10 cellular contexts compared by ENCODE assay signal in the genomic region with DNA sequence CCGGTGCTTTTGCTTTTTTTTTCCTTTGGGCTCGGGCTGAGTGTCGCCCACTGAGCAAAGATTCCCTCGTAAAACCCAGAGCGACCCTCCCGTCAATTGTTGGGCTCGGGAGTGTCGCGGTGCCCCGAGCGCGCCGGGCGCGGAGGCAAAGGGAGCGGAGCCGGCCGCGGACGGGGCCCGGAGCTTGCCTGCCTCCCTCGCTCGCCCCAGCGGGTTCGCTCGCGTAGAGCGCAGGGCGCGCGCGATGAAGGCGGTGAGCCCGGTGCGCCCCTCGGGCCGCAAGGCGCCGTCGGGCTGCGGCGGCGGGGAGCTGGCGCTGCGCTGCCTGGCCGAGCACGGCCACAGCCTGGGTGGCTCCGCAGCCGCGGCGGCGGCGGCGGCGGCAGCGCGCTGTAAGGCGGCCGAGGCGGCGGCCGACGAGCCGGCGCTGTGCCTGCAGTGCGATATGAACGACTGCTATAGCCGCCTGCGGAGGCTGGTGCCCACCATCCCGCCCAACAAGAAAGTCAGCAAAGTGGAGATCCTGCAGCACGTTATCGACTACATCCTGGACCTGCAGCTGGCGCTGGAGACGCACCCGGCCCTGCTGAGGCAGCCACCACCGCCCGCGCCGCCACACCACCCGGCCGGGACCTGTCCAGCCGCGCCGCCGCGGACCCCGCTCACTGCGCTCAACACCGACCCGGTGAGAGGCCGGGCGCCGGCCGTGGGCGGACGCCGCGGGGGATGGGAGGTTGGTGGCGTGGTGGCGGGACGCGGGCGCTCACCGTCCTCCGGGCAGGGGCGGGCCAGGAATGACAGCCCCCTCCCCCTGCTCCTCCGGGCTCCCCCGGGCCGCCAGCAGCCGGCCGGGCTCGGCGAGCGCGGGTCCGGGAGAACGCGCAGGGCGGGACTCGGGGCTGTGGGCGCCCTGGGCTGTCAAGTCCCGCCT. TPM values are rescaled to one million over a fixed set of nuclear protein-coding genes. Genes with fewer than 3 reads are reported as not detected.
DNase-seq lines count a peak whose midpoint lies in the region; ATAC-seq, FAIRE-seq and TF ChIP-seq lines count a peak whose summit lies in the region.
"Had no signal": no experiment of that assay in that cellular context is flagged by ENCODE, and none has a peak within 500 bp of the region (broad histone marks: within the 10 kb centered on the region; RNA-seq: fewer than 3 reads in every experiment).

No MANE protein-coding gene starts in this region.

- H3K27ac ChIP-seq in trophoblast cell (ENCODE audit: low read depth, low read length): peak overlapping the region; percentile 91
- no peak overlapping the region for H3K27ac ChIP-seq in naive thymus-derived CD4-positive, alpha-beta T cell (ENCODE audit: low read depth, low read length)
- H3K27ac ChIP-seq: KMS-11 had no signal

- H2BK12ac ChIP-seq in trophoblast cell (ENCODE audit: low read length): peak overlapping the region; percentile 32

- H3K4me2 ChIP-seq in trophoblast cell (ENCODE audit: low read length): peak overlapping the region; percentile 86
- H3K4me2 ChIP-seq: KMS-11 had no signal

- peak overlapping the region; percentile 93 for H3K4ac ChIP-seq in trophoblast cell (ENCODE audit: low read depth, low read length)

- no peak overlapping the region for H3K27ac Mint-ChIP-seq in naive thymus-derived CD4-positive, alpha-beta T cell

- peak overlapping the region; percentile 70 for H3K18ac ChIP-seq in trophoblast cell (ENCODE audit: low read length)

- H3K23ac ChIP-seq in trophoblast cell (ENCODE audit: low read length): no peak overlapping the region

- H3K4me3 ChIP-seq in trophoblast cell (ENCODE audit: low read depth, low read length): peak overlapping the region; percentile 98
- H3K4me3 ChIP-seq in naive thymus-derived CD4-positive, alpha-beta T cell (ENCODE audit: low read length): no peak overlapping the region

- peak; percentile 27 for DNase-seq in GM13976 (ENCODE audit: low spot score)
- DNase-seq in RCC 7860 (ENCODE audit: low spot score): peak; percentile 11
- peak; percentile 9 for DNase-seq in germinal center (ENCODE audit: low spot score)
- DNase-seq in trophoblast cell: peak; percentile 44 to 63
- no peak for DNase-seq in naive thymus-derived CD4-positive, alpha-beta T cell
- DNase-seq in DMS153 treated with DMSO at 0.1 percent for 48 hours (lab: John Stamatoyannopoulos, UW; ENCODE audit: unreplicated experiment): no peak
- DNase-seq in NCI-H1930 (lab: John Stamatoyannopoulos, UW): no peak

- peaks cover 21% of the 10 kb centered on the region for H3K79me1 ChIP-seq in trophoblast cell (ENCODE audit: low read length)

- peak overlapping the region; percentile 37 for H2BK120ac ChIP-seq in trophoblast cell (ENCODE audit: insufficient read depth, low read length, poor library complexity)

- no peak for ATAC-seq in naive thymus-derived CD4-positive, alpha-beta T cell
- ATAC-seq in HG02588 (IDR thresholded peaks at IDR 0.05; ENCODE audit: unreplicated experiment): no peak

- H2BK5ac ChIP-seq in trophoblast cell (ENCODE audit: low read depth, low read length, poor library complexity): peak overlapping the region; percentile 95

- H3K9me3 Mint-ChIP-seq in naive thymus-derived CD4-positive, alpha-beta T cell: peaks cover 0 to 10% (median 0%) of the 10 kb centered on the region in 11 donors

- no peaks in the 10 kb centered on the region for H3K36me3 Mint-ChIP-seq in naive thymus-derived CD4-positive, alpha-beta T cell

- H3K9ac ChIP-seq in trophoblast cell (ENCODE audit: low read length): peak overlapping the region; percentile 99
- H3K9ac ChIP-seq: KMS-11 had no signal

- H4K12ac ChIP-seq in trophoblast cell (ENCODE audit: low read depth, low read length): peak overlapping the region; percentile 72

- H4K8ac ChIP-seq in trophoblast cell (ENCODE audit: low read depth, low read length): peak overlapping the region; percentile 78

- intact Hi-C loops in naive thymus-derived CD4-positive, alpha-beta T cell (cut with micrococcal nuclease): no loop called here

- H4K91ac ChIP-seq in trophoblast cell (ENCODE audit: low read depth, low read length): peak overlapping the region; percentile 53

- FAIRE-seq in RCC 7860 (lab: Jason Lieb, UNC): no peak

- H3K4me1 Mint-ChIP-seq in naive thymus-derived CD4-positive, alpha-beta T cell: peaks cover 0 to 14% (median 10%) of the 10 kb centered on the region in 7 donors

- in situ Hi-C loops in GM13976 (cut with MboI; ENCODE audit: low sequenced_read_pairs, unreplicated experiment): no loop called here

- no peak overlapping the region for H3K4me3 Mint-ChIP-seq in naive thymus-derived CD4-positive, alpha-beta T cell

- CTCF ChIA-PET in naive thymus-derived CD4-positive, alpha-beta T cell (lab: Charles Lee): no interaction called here

- peaks cover 16% of the 10 kb centered on the region for H3K79me2 ChIP-seq in trophoblast cell (ENCODE audit: control insufficient read depth, insufficient read depth, low read length, poor library complexity)

- H3K9me3 ChIP-seq in trophoblast cell (ENCODE audit: insufficient read depth, low read depth, low read length): no peaks in the 10 kb centered on the region
- H3K9me3 ChIP-seq in naive thymus-derived CD4-positive, alpha-beta T cell (ENCODE audit: control insufficient read depth in 2 of 3, low read length in 3 of 3): no peaks in the 10 kb centered on the region

- no peaks in the 10 kb centered on the region for H3K36me3 ChIP-seq in trophoblast cell (ENCODE audit: control insufficient read depth in 1 of 2, insufficient read depth in 2 of 2, low read length in 2 of 2)
- no peaks in the 10 kb centered on the region for H3K36me3 ChIP-seq in naive thymus-derived CD4-positive, alpha-beta T cell (ENCODE audit: control insufficient read depth in 2 of 3, insufficient read depth in 3 of 3, low read length in 3 of 3)

- no peak for TF ChIP-seq CTCF in GM13976 (IDR thresholded peaks at IDR 0.05; ENCODE audit: borderline replicate concordance, control extremely low read depth, extremely low read depth, insufficient read depth, missing control alignments)

- peak overlapping the region; percentile 68 for H2AFZ ChIP-seq in trophoblast cell (ENCODE audit: insufficient read depth, low read length, poor library complexity)

- H2AK5ac ChIP-seq in trophoblast cell (ENCODE audit: low read length): peak overlapping the region; percentile 48

- no peaks in the 10 kb centered on the region for H3K27me3 ChIP-seq in trophoblast cell (ENCODE audit: insufficient read depth, low read length)
- no peaks in the 10 kb centered on the region for H3K27me3 ChIP-seq in naive thymus-derived CD4-positive, alpha-beta T cell (ENCODE audit: control insufficient read depth in 2 of 2, insufficient read depth in 2 of 2, low read length in 2 of 2)

- no CpG with 5 or more reads among the region's 122 CpGs for WGBS in trophoblast cell (ENCODE audit: extremely low coverage, insufficient coverage, insufficient read length)

- peaks cover 46 to 56% (median 51%) of the 10 kb centered on the region in 5 donors for H3K27me3 Mint-ChIP-seq in naive thymus-derived CD4-positive, alpha-beta T cell

- POLR2A ChIA-PET in naive thymus-derived CD4-positive, alpha-beta T cell (lab: Charles Lee): no interaction called here

- peak overlapping the region; percentile 90 for H3K14ac ChIP-seq in trophoblast cell (ENCODE audit: low read length)

- H3K4me1 ChIP-seq in trophoblast cell (ENCODE audit: control insufficient read depth in 1 of 2, insufficient read depth in 2 of 2, low read length in 2 of 2): peaks cover 0 to 6% of the 10 kb centered on the region in 2 experiments
- H3K4me1 ChIP-seq in naive thymus-derived CD4-positive, alpha-beta T cell (ENCODE audit: control insufficient read depth in 2 of 2, insufficient read depth in 2 of 2, low read length in 2 of 2): no peaks in the 10 kb centered on the region

RNA-seq across cellular contexts. Expression of a gene that starts 0.6 kb away (rescaled TPM):
- 49.4 and 51.1 TPM in 2 replicates for polyA plus RNA-seq in trophoblast cell (2013)
- total RNA-seq in naive thymus-derived CD4-positive, alpha-beta T cell: not detected
- polyA plus RNA-seq in naive thymus-derived CD4-positive, alpha-beta T cell: not detected
- total RNA-seq: mononuclear cell had no signal

Comparison
In these comparisons a context has a peak if more than half of its experiments do, and no peak if none do; other contexts are left out.
1. DNase-seq: peak in GM13976 (single experiment), RCC 7860 (single experiment), germinal center (single experiment) and trophoblast cell (2 of 2); none in naive thymus-derived CD4-positive, alpha-beta T cell (0 of 9), DMS153 treated with DMSO at 0.1 percent for 48 hours (single experiment) and NCI-H1930 (0 of 2).